ENCODE assay signal across 15 cellular contexts in genomic region chr7:134866581-134866980, GRCh38.
DNase-seq lines count a peak whose midpoint lies in the region; ATAC-seq and TF ChIP-seq lines count a peak whose summit lies in the region.
"Had no signal": no experiment of that assay in that cellular context is flagged by ENCODE, and none has a peak within 500 bp of the region (broad histone marks: within the 10 kb centered on the region; RNA-seq: fewer than 3 reads in every experiment).

No MANE protein-coding gene starts in this region.

- H3K27me3 ChIP-seq in HUES64 (ENCODE audit: insufficient read depth, low read length) (no peaks in the 10 kb centered on the region), endodermal cell (ENCODE audit: control insufficient read depth, insufficient read depth, low read length, poor library complexity, severe bottlenecking) (no peaks in the 10 kb centered on the region), mesenchymal stem cell (ENCODE audit: control insufficient read depth in 1 of 2, insufficient read depth in 1 of 2, low read length in 2 of 2) (no peaks in the 10 kb centered on the region), stomach (no peaks in the 10 kb centered on the region)

- H3K4me3 Mint-ChIP-seq in endodermal cell = no peak overlapping the region
- H3K4me3 Mint-ChIP-seq in activated CD8-positive, alpha-beta T cell treated with anti-CD3 and anti-CD28 coated beads, Interleukin-2, amount 10 ng/mL, durations not matched to agents 7 days and 5 days = no peak overlapping the region
- H3K4me3 Mint-ChIP-seq: activated naive CD8-positive, alpha-beta T cell treated with anti-CD3 and anti-CD28 coated beads, Interleukin-2, amount 50 U/mL, for 24 hours had no signal

- H2BK120ac ChIP-seq in mesenchymal stem cell (ENCODE audit: low read depth, low read length) = no peak overlapping the region

- H3K4me2 ChIP-seq in mesenchymal stem cell (ENCODE audit: low read length, poor library complexity, severe bottlenecking) = no peak overlapping the region

- peaks cover 31% of the 10 kb centered on the region for H3K4me1 ChIP-seq in HUES64 (ENCODE audit: insufficient read depth, low read length)
- H3K4me1 ChIP-seq in endodermal cell (ENCODE audit: control insufficient read depth, insufficient read depth, low read length) = peaks cover 11% of the 10 kb centered on the region
- H3K4me1 ChIP-seq in mesenchymal stem cell (ENCODE audit: control insufficient read depth, insufficient read depth, low read depth, low read length) = peaks cover 9% of the 10 kb centered on the region
- H3K4me1 ChIP-seq in stomach = peaks cover 3 to 63% (median 32%) of the 10 kb centered on the region in 4 donors

- no peak overlapping the region for H4K8ac ChIP-seq in mesenchymal stem cell (ENCODE audit: low read length)

- peaks cover 3% of the 10 kb centered on the region for H3K36me3 Mint-ChIP-seq in endodermal cell (ENCODE audit: low read depth)
- no peaks in the 10 kb centered on the region for H3K36me3 Mint-ChIP-seq in activated CD8-positive, alpha-beta T cell treated with anti-CD3 and anti-CD28 coated beads, Interleukin-2, amount 10 ng/mL, durations not matched to agents 7 days and 5 days (ENCODE audit: low read depth)

- H3K9me3 ChIP-seq in HUES64 (ENCODE audit: insufficient read depth, low read depth, low read length) (no peaks in the 10 kb centered on the region), endodermal cell (ENCODE audit: control insufficient read depth, low read length) (no peaks in the 10 kb centered on the region), mesenchymal stem cell (ENCODE audit: control insufficient read depth, low read length) (no peaks in the 10 kb centered on the region), stomach (no peaks in the 10 kb centered on the region)

- H3K4ac ChIP-seq in mesenchymal stem cell (ENCODE audit: low read depth in 1 of 2, low read length in 2 of 2) = peak overlapping the region in 1 of 2 experiments; percentile 35

- CTCF ChIA-PET in activated CD8-positive, alpha-beta T cell treated with anti-CD3 and anti-CD28 coated beads, Interleukin-2, amount 10 ng/mL, durations not matched to agents 7 days and 5 days (lab: Charles Lee) = no interaction called here

- H3K14ac ChIP-seq in mesenchymal stem cell (ENCODE audit: low read length in 2 of 2) = no peak overlapping the region

- 0 out of 2 replicates have a peak overlapping the region, but pooled peaks have one; percentile 15 for H3K9ac ChIP-seq in HUES64 (ENCODE audit: low read depth, low read length)
- H3K9ac ChIP-seq in endodermal cell (ENCODE audit: extremely low read depth, low read length, poor library complexity, severe bottlenecking) = no peak overlapping the region
- peak overlapping the region; percentile 80 for H3K9ac ChIP-seq in mesenchymal stem cell (ENCODE audit: low read length)

- H2BK5ac ChIP-seq in mesenchymal stem cell (ENCODE audit: low read depth, low read length, poor library complexity, severe bottlenecking) = no peak overlapping the region

- H2AFZ ChIP-seq in mesenchymal stem cell (ENCODE audit: low read depth, low read length) = no peak overlapping the region

- H3K4me1 Mint-ChIP-seq in endodermal cell = peaks cover 27% of the 10 kb centered on the region
- H3K4me1 Mint-ChIP-seq in activated CD8-positive, alpha-beta T cell treated with anti-CD3 and anti-CD28 coated beads, Interleukin-2, amount 10 ng/mL, durations not matched to agents 7 days and 5 days (ENCODE audit: low read depth) = peaks cover 18% of the 10 kb centered on the region

- H4K91ac ChIP-seq in mesenchymal stem cell (ENCODE audit: low read length) = no peak overlapping the region

- intact Hi-C loops in stomach (cut with DNase I; ENCODE audit: low total_unique reads) = no loop called here

- WGBS in HUES64 = 89% methylated on average over 7 of the region's 7 CpGs
- WGBS in endodermal cell (ENCODE audit: insufficient coverage in 1 of 2, insufficient read length in 1 of 2), 2 experiments = 74 to 82% methylated on average over 7 of the region's 7 CpGs
- 3% methylated on average over 7 of the region's 7 CpGs for WGBS in mesenchymal stem cell
- 34 to 67% (median 49%) methylated on average over 7 of the region's 7 CpGs for WGBS in stomach, 5 donors

- no peaks in the 10 kb centered on the region for H3K9me3 Mint-ChIP-seq in endodermal cell
- no peaks in the 10 kb centered on the region for H3K9me3 Mint-ChIP-seq in activated CD8-positive, alpha-beta T cell treated with anti-CD3 and anti-CD28 coated beads, Interleukin-2, amount 10 ng/mL, durations not matched to agents 7 days and 5 days (ENCODE audit: insufficient read depth)
- H3K9me3 Mint-ChIP-seq: activated naive CD8-positive, alpha-beta T cell treated with anti-CD3 and anti-CD28 coated beads, Interleukin-2, amount 50 U/mL, for 24 hours had no signal

- TF ChIP-seq POLR2A in stomach (IDR thresholded peaks at IDR 0.05) = no peak

- H3K36me3 ChIP-seq in HUES64 (ENCODE audit: insufficient read depth, low read length) = peaks cover 27% of the 10 kb centered on the region
- peaks cover 17% of the 10 kb centered on the region for H3K36me3 ChIP-seq in endodermal cell (ENCODE audit: control insufficient read depth, insufficient read depth, low read length)
- H3K36me3 ChIP-seq in mesenchymal stem cell (ENCODE audit: control insufficient read depth in 1 of 2, insufficient read depth in 2 of 2, low read depth in 1 of 2, low read length in 2 of 2) = peaks cover 8 to 50% of the 10 kb centered on the region in 2 experiments
- peaks cover 0 to 21% (median 6%) of the 10 kb centered on the region in 4 donors for H3K36me3 ChIP-seq in stomach

- POLR2A ChIA-PET in activated CD8-positive, alpha-beta T cell treated with anti-CD3 and anti-CD28 coated beads, Interleukin-2, amount 10 ng/mL, durations not matched to agents 7 days and 5 days (lab: Charles Lee) = no interaction called here

- no peak overlapping the region for H3K4me3 ChIP-seq in HUES64 (ENCODE audit: low read length)
- no peak overlapping the region for H3K4me3 ChIP-seq in endodermal cell (ENCODE audit: low read length)
- no peak overlapping the region for H3K4me3 ChIP-seq in mesenchymal stem cell (ENCODE audit: insufficient read depth in 1 of 2, low read depth in 1 of 2, low read length in 2 of 2)
- no peak overlapping the region for H3K4me3 ChIP-seq in stomach

- H3K79me1 ChIP-seq in mesenchymal stem cell (replicated peaks; ENCODE audit: low read length, poor library complexity, severe bottlenecking) = peaks cover 29% of the 10 kb centered on the region

- H2AK5ac ChIP-seq in mesenchymal stem cell (ENCODE audit: low read length, severe bottlenecking) = no peak overlapping the region

- peak overlapping the region; percentile 77 for H3K27ac Mint-ChIP-seq in endodermal cell
- no peak overlapping the region for H3K27ac Mint-ChIP-seq in activated CD8-positive, alpha-beta T cell treated with anti-CD3 and anti-CD28 coated beads, Interleukin-2, amount 10 ng/mL, durations not matched to agents 7 days and 5 days
- H3K27ac Mint-ChIP-seq: activated naive CD8-positive, alpha-beta T cell treated with anti-CD3 and anti-CD28 coated beads, Interleukin-2, amount 50 U/mL, for 24 hours had no signal

- no peak for ATAC-seq in activated CD8-positive, alpha-beta T cell treated with anti-CD3 and anti-CD28 coated beads, Interleukin-2, amount 10 ng/mL, durations not matched to agents 7 days and 5 days
- ATAC-seq: activated naive CD8-positive, alpha-beta T cell treated with anti-CD3 and anti-CD28 coated beads, Interleukin-2, amount 50 U/mL, for 24 hours had no signal

- H3K27ac ChIP-seq in HUES64 (ENCODE audit: low read depth, low read length) (peak overlapping the region; percentile 4; the same call in 1 of the 2 replicates), endodermal cell (ENCODE audit: low read depth, low read length) (no peak overlapping the region), mesenchymal stem cell (ENCODE audit: low read length, poor library complexity, severe bottlenecking) (peak overlapping the region; percentile 59), stomach (peak overlapping the region in 4 of 5 donors; percentile 55 to 79 (median 77))

- H3K27me3 Mint-ChIP-seq in endodermal cell (ENCODE audit: insufficient read depth) = no peaks in the 10 kb centered on the region
- H3K27me3 Mint-ChIP-seq in activated CD8-positive, alpha-beta T cell treated with anti-CD3 and anti-CD28 coated beads, Interleukin-2, amount 10 ng/mL, durations not matched to agents 7 days and 5 days (ENCODE audit: low read depth) = no peaks in the 10 kb centered on the region
- H3K27me3 Mint-ChIP-seq: activated naive CD8-positive, alpha-beta T cell treated with anti-CD3 and anti-CD28 coated beads, Interleukin-2, amount 50 U/mL, for 24 hours had no signal

- no peak for TF ChIP-seq CTCF in endodermal cell (conservative IDR thresholded peaks at IDR 0.05)
- TF ChIP-seq CTCF in stomach (IDR thresholded peaks at IDR 0.05) = no peak

- H2BK12ac ChIP-seq in mesenchymal stem cell (ENCODE audit: low read length in 2 of 2) = no peak overlapping the region

- no peak overlapping the region for H3K23ac ChIP-seq in mesenchymal stem cell (ENCODE audit: low read length in 2 of 2)

- no peak overlapping the region for H2BK15ac ChIP-seq in mesenchymal stem cell (ENCODE audit: low read depth, poor library complexity, severe bottlenecking)

- no peak for TF ChIP-seq EP300 in stomach (IDR thresholded peaks at IDR 0.05)

- peak overlapping the region; percentile 52 to 68 for H3K18ac ChIP-seq in mesenchymal stem cell (ENCODE audit: low read depth in 1 of 2, low read length in 2 of 2)

- no peak for DNase-seq in endodermal cell
- DNase-seq in mesenchymal stem cell = peak; percentile 77
- no peak for DNase-seq in stomach
- no peak for DNase-seq in activated CD8-positive, alpha-beta T cell treated with anti-CD3 and anti-CD28 coated beads, Interleukin-2, amount 10 ng/mL, durations not matched to agents 7 days and 5 days
- no peak for DNase-seq in NCI-H774 (lab: John Stamatoyannopoulos, UW)
- no peak for DNase-seq in activated CD4-positive, alpha-beta T cell treated with anti-CD3 and anti-CD28 coated beads, Interleukin-2, amount 50 U/mL, for 1 hour
- no peak for DNase-seq in NCI-H524 treated with DMSO at 0.1 percent for 48 hours (lab: John Stamatoyannopoulos, UW)
- DNase-seq: activated CD4-positive, alpha-beta T cell treated with anti-CD3 and anti-CD28 coated beads, Interleukin-2, amount 50 U/mL, for 48 hours; activated naive CD8-positive, alpha-beta T cell treated with anti-CD3 and anti-CD28 coated beads, Interleukin-2, amount 50 U/mL, for 24 hours; COR-L47; erythroblast; Kasumi-1; NCI-H226; small intestine had no signal
